ENCODE assay signal across 8 cellular contexts in the genomic region with DNA sequence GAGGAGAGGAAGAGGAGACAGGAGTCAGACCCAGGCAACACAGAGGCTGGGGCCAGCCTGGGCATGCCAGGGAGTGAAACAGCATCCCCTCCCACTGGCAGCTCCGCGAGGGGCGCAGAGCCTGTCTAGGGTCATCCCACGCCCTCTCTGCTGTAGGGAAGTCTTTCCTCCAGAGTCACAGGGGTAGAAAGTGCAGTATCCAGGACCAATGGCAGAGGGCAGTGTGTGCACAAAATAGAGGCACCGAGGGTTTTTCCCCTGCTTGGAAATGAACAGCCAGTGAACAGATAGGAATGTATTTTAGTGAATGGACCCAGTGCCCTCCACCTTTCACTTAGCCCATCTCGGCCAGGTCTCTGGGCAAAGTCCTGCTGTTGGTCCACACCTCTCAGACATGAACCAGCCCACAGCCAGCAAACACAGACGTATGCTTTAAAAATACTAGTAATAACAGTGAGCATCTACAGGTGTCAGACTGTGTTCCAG. TPM values are rescaled to one million over a fixed set of nuclear protein-coding genes. Genes with fewer than 3 reads are reported as not detected.
DNase-seq lines count a peak whose midpoint lies in the region; ATAC-seq and TF ChIP-seq lines count a peak whose summit lies in the region.

No MANE protein-coding gene starts in this region.

- H3K9me3 Mint-ChIP-seq in activated T-helper 1 cell treated with anti-CD3 and anti-CD28 coated beads, Interleukin-12 subunit alpha, Interleukin-12 subunit beta, Interleukin-2, Interleukin-4 antibody, amounts not matched to agents 30 ng/mL and 10 ng/mL and 1 ng/mL, durations not matched to agents 14 hours and 24 hours and 36 hours = no peaks in the 10 kb centered on the region

- H3K27me3 ChIP-seq in PC-3 (ENCODE audit: low read length) (no peaks in the 10 kb centered on the region), neural cell (ENCODE audit: insufficient read depth, low read depth, low read length) (no peaks in the 10 kb centered on the region)

- H3K4me2 ChIP-seq in PC-3 (ENCODE audit: low read length) = no peak overlapping the region
- H3K4me2 ChIP-seq in neural cell (ENCODE audit: low read length) = no peak overlapping the region

- CTCF ChIA-PET in PC-3 (lab: Charles Lee) = interaction anchor here (0.5 to 1.8 kb wide), 2 partner anchors 282 to 287 kb away, joined by 3 to 5 read pairs; no protein-coding TSS in a partner anchor

- intact Hi-C loops in PC-3 (cut with micrococcal nuclease) = loop anchor here (1.0 to 10.0 kb wide), 4 partner anchors 282 to 402 kb away; no protein-coding TSS in a partner anchor
- intact Hi-C loops in activated T-helper 1 cell treated with anti-CD3 and anti-CD28 coated beads, Interleukin-12 subunit alpha, Interleukin-12 subunit beta, Interleukin-2, Interleukin-4 antibody, amounts not matched to agents 30 ng/mL and 10 ng/mL and 1 ng/mL, durations not matched to agents 14 hours and 24 hours and 36 hours (cut with micrococcal nuclease) = loop anchor here (1.0 to 5.0 kb wide), 7 partner anchors 27 to 430 kb away; no protein-coding TSS in a partner anchor

- peak; percentile 70 for TF ChIP-seq RAD21 in neural cell (conservative IDR thresholded peaks at IDR 0.05)

- H3K4me1 ChIP-seq in PC-3 (ENCODE audit: insufficient read depth, low read length) = peaks cover 8% of the 10 kb centered on the region; the same call in 1 of the 2 replicates

- no peak overlapping the region for H3K9ac ChIP-seq in PC-3 (ENCODE audit: low read length)
- H3K9ac ChIP-seq in neural cell (ENCODE audit: low read length) = no peak overlapping the region

- no peaks in the 10 kb centered on the region for H3F3A ChIP-seq in PC-3 (ENCODE audit: low read length, unreplicated experiment)
- H3F3A ChIP-seq in neural cell (ENCODE audit: insufficient read depth, low read length, poor library complexity, severe bottlenecking) = no peaks in the 10 kb centered on the region

- DNase-seq in D341Med (ENCODE audit: low spot score) (peak; percentile 71), HuH-7.5 (ENCODE audit: low spot score) (peak; percentile 68), PC-3 (peak; percentile 78), fibroblast of the aortic adventitia (ENCODE audit: low read depth) (peak; percentile 67), substantia nigra (lab: John Stamatoyannopoulos, UW) (peak in 34 of 49 donors; percentile 6 to 56 (median 25))
- DNase-seq in activated T-helper 1 cell treated with anti-CD3 and anti-CD28 coated beads, Interleukin-12 subunit alpha, Interleukin-12 subunit beta, Interleukin-2, Interleukin-4 antibody, amounts not matched to agents 30 ng/mL and 10 ng/mL and 1 ng/mL, durations not matched to agents 14 hours and 24 hours and 36 hours (ENCODE audit: low spot score) = peak; percentile 59

- no peak for TF ChIP-seq EP300 in neural cell (conservative IDR thresholded peaks at IDR 0.05; ENCODE audit: poor library complexity, severe bottlenecking)

- H2AFZ ChIP-seq in PC-3 (ENCODE audit: low read length) (no peak overlapping the region), neural cell (ENCODE audit: low read depth, low read length) (no peak overlapping the region)

- ATAC-seq in PC-3 (peak; percentile 77), HG02623 (IDR thresholded peaks at IDR 0.05; ENCODE audit: unreplicated experiment) (no peak)

- H3K27ac ChIP-seq in PC-3 (ENCODE audit: low read length) (no peak overlapping the region), neural cell (ENCODE audit: low read length) (no peak overlapping the region), substantia nigra (ENCODE audit: low read depth, low read length, poor library complexity, severe bottlenecking) (no peak overlapping the region)

- H3K27me3 Mint-ChIP-seq in activated T-helper 1 cell treated with anti-CD3 and anti-CD28 coated beads, Interleukin-12 subunit alpha, Interleukin-12 subunit beta, Interleukin-2, Interleukin-4 antibody, amounts not matched to agents 30 ng/mL and 10 ng/mL and 1 ng/mL, durations not matched to agents 14 hours and 24 hours and 36 hours (ENCODE audit: insufficient read depth) = peaks cover 13% of the 10 kb centered on the region

- no peaks in the 10 kb centered on the region for H3K9me3 ChIP-seq in PC-3 (ENCODE audit: low read length)
- no peaks in the 10 kb centered on the region for H3K9me3 ChIP-seq in neural cell (ENCODE audit: low read length)

- H3K4me3 Mint-ChIP-seq in activated T-helper 1 cell treated with anti-CD3 and anti-CD28 coated beads, Interleukin-12 subunit alpha, Interleukin-12 subunit beta, Interleukin-2, Interleukin-4 antibody, amounts not matched to agents 30 ng/mL and 10 ng/mL and 1 ng/mL, durations not matched to agents 14 hours and 24 hours and 36 hours = no peak overlapping the region

- no peaks in the 10 kb centered on the region for H3K36me3 Mint-ChIP-seq in activated T-helper 1 cell treated with anti-CD3 and anti-CD28 coated beads, Interleukin-12 subunit alpha, Interleukin-12 subunit beta, Interleukin-2, Interleukin-4 antibody, amounts not matched to agents 30 ng/mL and 10 ng/mL and 1 ng/mL, durations not matched to agents 14 hours and 24 hours and 36 hours (ENCODE audit: low read depth)

- H4K20me1 ChIP-seq in PC-3 (ENCODE audit: low read length) (no peaks in the 10 kb centered on the region), neural cell (ENCODE audit: insufficient read depth) (no peaks in the 10 kb centered on the region)

- H3K27ac Mint-ChIP-seq in activated T-helper 1 cell treated with anti-CD3 and anti-CD28 coated beads, Interleukin-12 subunit alpha, Interleukin-12 subunit beta, Interleukin-2, Interleukin-4 antibody, amounts not matched to agents 30 ng/mL and 10 ng/mL and 1 ng/mL, durations not matched to agents 14 hours and 24 hours and 36 hours = no peak overlapping the region

- H3K4me3 ChIP-seq in PC-3 (ENCODE audit: low read length) (no peak overlapping the region), fibroblast of the aortic adventitia (ENCODE audit: low read depth, low read length) (no peak overlapping the region), neural cell (ENCODE audit: low read length) (no peak overlapping the region)

- H3K4me1 Mint-ChIP-seq in activated T-helper 1 cell treated with anti-CD3 and anti-CD28 coated beads, Interleukin-12 subunit alpha, Interleukin-12 subunit beta, Interleukin-2, Interleukin-4 antibody, amounts not matched to agents 30 ng/mL and 10 ng/mL and 1 ng/mL, durations not matched to agents 14 hours and 24 hours and 36 hours (ENCODE audit: low read depth) = peaks cover 33% of the 10 kb centered on the region

- H3K36me3 ChIP-seq in PC-3 (ENCODE audit: low read depth, low read length) (no peaks in the 10 kb centered on the region), neural cell (ENCODE audit: insufficient read depth, low read length) (no peaks in the 10 kb centered on the region)

- TF ChIP-seq CTCF in PC-3 (conservative IDR thresholded peaks at IDR 0.05; ENCODE audit: low read depth, low read length) (peak; percentile 79), fibroblast of the aortic adventitia (IDR thresholded peaks at IDR 0.05; ENCODE audit: insufficient read depth, low read length) (peak; percentile 82), neural cell (IDR thresholded peaks at IDR 0.05; ENCODE audit: poor library complexity, severe bottlenecking) (peak; percentile 67)

- POLR2A ChIA-PET in PC-3 (lab: Charles Lee; ENCODE audit: unreplicated experiment) = no interaction called here

- no TSS peak for BruUV-seq in PC-3 (replicated peaks; lab: Mats Ljungman, UMichigan)

- H3K79me2 ChIP-seq in PC-3 (ENCODE audit: low read length) (no peaks in the 10 kb centered on the region), neural cell (replicated peaks; ENCODE audit: insufficient read depth, low read length) (no peaks in the 10 kb centered on the region)

- no peaks in the 10 kb centered on the region for H3K9me2 ChIP-seq in PC-3 (replicated peaks; ENCODE audit: low read length)
- no peaks in the 10 kb centered on the region for H3K9me2 ChIP-seq in neural cell (ENCODE audit: insufficient read depth, low read length)

TF ChIP-seq in neural cell, 6 proteins besides CTCF, POLR2A, EP300 and RAD21:
- TF ChIP-seq SMC3 (conservative IDR thresholded peaks at IDR 0.05; ENCODE audit: poor library complexity) = peak; percentile 74
- no peak for TF ChIP-seq TAF1 (IDR thresholded peaks at IDR 0.05; ENCODE audit: low read depth)
- TF ChIP-seq POLR2AphosphoS5 (IDR thresholded peaks at IDR 0.05) = no peak

RNA-seq across cellular contexts. Expression of gene KRT74, which starts 9.4 kb away (rescaled TPM):
- total RNA-seq in PC-3 (2014; rRNA removed) = not detected in 2 replicates
- not detected in 2 replicates for total RNA-seq in activated T-helper 1 cell treated with anti-CD3 and anti-CD28 coated beads, Interleukin-12 subunit alpha, Interleukin-12 subunit beta, Interleukin-2, Interleukin-4 antibody, amounts not matched to agents 30 ng/mL and 10 ng/mL and 1 ng/mL, durations not matched to agents 14 hours and 24 hours and 36 hours
- not detected in 2 replicates for total RNA-seq in fibroblast of the aortic adventitia (ENCODE audit: low replicate concordance)
- polyA plus RNA-seq in neural cell = not detected in 2 replicates
- polyA minus RNA-seq in neural cell = not detected in 2 replicates

RNA-seq across cellular contexts. Expression of gene KRT72, which starts 18.2 kb away (rescaled TPM):
- not detected in 2 replicates for total RNA-seq in PC-3 (2014; rRNA removed)
- total RNA-seq in activated T-helper 1 cell treated with anti-CD3 and anti-CD28 coated beads, Interleukin-12 subunit alpha, Interleukin-12 subunit beta, Interleukin-2, Interleukin-4 antibody, amounts not matched to agents 30 ng/mL and 10 ng/mL and 1 ng/mL, durations not matched to agents 14 hours and 24 hours and 36 hours = not detected in 2 replicates
- total RNA-seq in fibroblast of the aortic adventitia (ENCODE audit: low replicate concordance) = not detected in 2 replicates
- not detected in 2 replicates for polyA plus RNA-seq in neural cell
- polyA minus RNA-seq in neural cell = not detected in 2 replicates

RNA-seq across cellular contexts. Expression of gene KRT71, which starts 30.1 kb away (rescaled TPM):
- not detected in 2 replicates for total RNA-seq in PC-3 (2014; rRNA removed)
- not detected in 2 replicates for total RNA-seq in activated T-helper 1 cell treated with anti-CD3 and anti-CD28 coated beads, Interleukin-12 subunit alpha, Interleukin-12 subunit beta, Interleukin-2, Interleukin-4 antibody, amounts not matched to agents 30 ng/mL and 10 ng/mL and 1 ng/mL, durations not matched to agents 14 hours and 24 hours and 36 hours
- not detected in 2 replicates for total RNA-seq in fibroblast of the aortic adventitia (ENCODE audit: low replicate concordance)
- polyA plus RNA-seq in neural cell = not detected in 2 replicates
- not detected in 2 replicates for polyA minus RNA-seq in neural cell

RNA-seq across cellular contexts. Expression of gene KRT73, which starts 35.3 kb away (rescaled TPM):
- total RNA-seq in PC-3 (2014; rRNA removed) (not detected in 2 replicates), fibroblast of the aortic adventitia (ENCODE audit: low replicate concordance) (not detected in 2 replicates)
- total RNA-seq in activated T-helper 1 cell treated with anti-CD3 and anti-CD28 coated beads, Interleukin-12 subunit alpha, Interleukin-12 subunit beta, Interleukin-2, Interleukin-4 antibody, amounts not matched to agents 30 ng/mL and 10 ng/mL and 1 ng/mL, durations not matched to agents 14 hours and 24 hours and 36 hours = not detected in 2 replicates
- polyA plus RNA-seq in neural cell = not detected in 2 replicates
- not detected in 2 replicates for polyA minus RNA-seq in neural cell

Comparison
In these comparisons a context has a peak if more than half of its experiments do, and no peak if none do; other contexts are left out.
1. DNase-seq: peak in every context shown above with its lines; median percentile 78 in PC-3; 71 in D341Med; 68 in HuH-7.5; 67 in fibroblast of the aortic adventitia; 59 in activated T-helper 1 cell treated with anti-CD3 and anti-CD28 coated beads, Interleukin-12 subunit alpha, Interleukin-12 subunit beta, Interleukin-2, Interleukin-4 antibody, amounts not matched to agents 30 ng/mL and 10 ng/mL and 1 ng/mL, durations not matched to agents 14 hours and 24 hours and 36 hours; 25 in substantia nigra.